ENCODE assay signal across 1 cellular context in the genomic region with DNA sequence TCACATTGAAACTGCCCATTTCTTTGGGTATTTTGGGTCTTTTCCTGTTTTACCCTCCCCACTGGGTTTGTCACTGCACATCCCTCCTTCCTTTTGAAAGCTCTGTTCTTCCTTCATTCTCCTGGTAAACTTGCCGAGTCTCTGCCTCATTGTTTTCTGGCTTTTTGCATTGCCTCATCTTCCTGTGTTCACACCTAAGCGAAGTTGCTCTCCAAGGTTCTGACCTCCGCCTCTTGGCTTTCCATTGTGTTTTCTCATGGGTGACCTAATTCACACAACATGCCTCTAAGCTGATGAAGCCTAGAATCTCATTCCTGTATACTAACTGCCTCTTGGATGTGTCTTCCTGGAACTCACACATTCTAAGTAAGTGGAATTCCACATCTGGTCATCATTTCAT.
TF ChIP-seq lines count a peak whose summit lies in the region.

No MANE protein-coding gene starts in this region.

TF ChIP-seq in GM23338, 12 proteins besides CTCF, POLR2A, EP300 and RAD21 (continued from another document):
- TF ChIP-seq, protein P1, sequence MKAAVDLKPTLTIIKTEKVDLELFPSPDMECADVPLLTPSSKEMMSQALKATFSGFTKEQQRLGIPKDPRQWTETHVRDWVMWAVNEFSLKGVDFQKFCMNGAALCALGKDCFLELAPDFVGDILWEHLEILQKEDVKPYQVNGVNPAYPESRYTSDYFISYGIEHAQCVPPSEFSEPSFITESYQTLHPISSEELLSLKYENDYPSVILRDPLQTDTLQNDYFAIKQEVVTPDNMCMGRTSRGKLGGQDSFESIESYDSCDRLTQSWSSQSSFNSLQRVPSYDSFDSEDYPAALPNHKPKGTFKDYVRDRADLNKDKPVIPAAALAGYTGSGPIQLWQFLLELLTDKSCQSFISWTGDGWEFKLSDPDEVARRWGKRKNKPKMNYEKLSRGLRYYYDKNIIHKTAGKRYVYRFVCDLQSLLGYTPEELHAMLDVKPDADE (IDR thresholded peaks at IDR 0.05): no peak
- no peak for TF ChIP-seq ZNF331 (CRISPR knock-in tag; IDR thresholded peaks at IDR 0.05; ENCODE audit: low read depth)
TF ChIP-seq in GM23338: peak in this region for 4.
